16 cellular contexts compared by ENCODE assay signal in genomic region chr20:18304618-18305017, GRCh38. TPM values are rescaled to one million over a fixed set of nuclear protein-coding genes. Genes with fewer than 3 reads are reported as not detected.
DNase-seq lines count a peak whose midpoint lies in the region; ATAC-seq, FAIRE-seq and TF ChIP-seq lines count a peak whose summit lies in the region.
"Had no signal": no experiment of that assay in that cellular context is flagged by ENCODE, and none has a peak within 500 bp of the region (broad histone marks: within the 10 kb centered on the region; RNA-seq: fewer than 3 reads in every experiment).

No MANE protein-coding gene starts in this region.

- H3K9me3 ChIP-seq in HepG2 (ENCODE audit: low read length) (no peaks in the 10 kb centered on the region), right lobe of liver (no peaks in the 10 kb centered on the region), OCI-LY3 (ENCODE audit: insufficient read depth, low read length) (no peaks in the 10 kb centered on the region), Karpas-422 (ENCODE audit: low read length) (no peaks in the 10 kb centered on the region), thyroid gland (no peaks in the 10 kb centered on the region)
- H3K9me3 ChIP-seq: mucosa of descending colon, SJSA1, uterus had no signal

- H3K4me3 ChIP-seq in HepG2 (replicated peaks in 1 of 3; ENCODE audit: insufficient read depth in 1 of 3, low read depth in 2 of 3, low read length in 3 of 3) (no peak overlapping the region), right lobe of liver (no peak overlapping the region), OCI-LY3 (ENCODE audit: low read length) (no peak overlapping the region), epithelial cell of proximal tubule (ENCODE audit: low read depth, low read length) (no peak overlapping the region), Karpas-422 (ENCODE audit: low read length) (no peak overlapping the region), thyroid gland (replicated peaks in 1 of 3) (no peak overlapping the region)
- H3K4me3 ChIP-seq: coronary artery, mucosa of descending colon, SJSA1, uterus had no signal

- TF ChIP-seq RAD21 in HepG2 (CRISPR knock-in tag; IDR thresholded peaks at IDR 0.05) = no peak

- intact Hi-C loops in HepG2 (cut with micrococcal nuclease; ENCODE audit: unreplicated experiment) = no loop called here
- intact Hi-C loops in right lobe of liver (cut with DNase I) = no loop called here
- intact Hi-C loops in thyroid gland (cut with DNase I) = no loop called here

- no peak for DNase-seq in HepG2 (ENCODE audit: low spot score)
- DNase-seq in right lobe of liver = no peak
- DNase-seq in epithelial cell of proximal tubule (ENCODE audit: low read depth) = no peak
- DNase-seq in Karpas-422 = no peak
- DNase-seq in thyroid gland = no peak
- DNase-seq in CD1c-positive myeloid dendritic cell (ENCODE audit: extremely low spot score) = no peak
- DNase-seq: activated CD4-positive, CD25-positive, alpha-beta regulatory T cell; mucosa of descending colon; NCI-H1417; stimulated activated CD4-positive, alpha-beta T cell treated with anti-CD3 and anti-CD28 coated beads, Interleukin-2, amount 100 ng/mL, for 48 hours; uterus had no signal

- H3K9ac ChIP-seq in HepG2 (ENCODE audit: insufficient read depth, low read depth, low read length) = no peak overlapping the region
- no peak overlapping the region for H3K9ac ChIP-seq in OCI-LY3 (ENCODE audit: low read length)
- H3K9ac ChIP-seq in Karpas-422 (ENCODE audit: low read length) = no peak overlapping the region

- CTCF ChIA-PET in HepG2 (lab: Yijun Ruan, JAX; ENCODE audit: low intra/inter-chr PET ratio, low total read pairs) = no interaction called here

- no peak overlapping the region for H3K4me2 ChIP-seq in HepG2 (ENCODE audit: low read depth, low read length)
- H3K4me2 ChIP-seq in OCI-LY3 (ENCODE audit: low read length) = no peak overlapping the region
- no peak overlapping the region for H3K4me2 ChIP-seq in Karpas-422 (ENCODE audit: low read depth, low read length, poor library complexity, severe bottlenecking)

- H2AFZ ChIP-seq in HepG2 (ENCODE audit: low read length) (no peak overlapping the region), OCI-LY3 (ENCODE audit: low read depth, low read length) (no peak overlapping the region), Karpas-422 (ENCODE audit: low read length) (no peak overlapping the region)

- in situ Hi-C loops in HepG2 (cut with HindIII; ENCODE audit: extremely low pct_ligation_motif_present, low pct_unique_long_range_greater_than_20kb) = no loop called here

- TF ChIP-seq POLR2A in HepG2 (IDR thresholded peaks at IDR 0.05; ENCODE audit: insufficient read depth in 1 of 2, low read depth in 2 of 2, low read length in 2 of 2) (no peak), right lobe of liver (IDR thresholded peaks at IDR 0.05) (no peak), thyroid gland (IDR thresholded peaks at IDR 0.05) (no peak)

- H3K4me1 ChIP-seq in HepG2 (ENCODE audit: insufficient read depth, low read length) = no peaks in the 10 kb centered on the region
- H3K4me1 ChIP-seq in right lobe of liver = no peaks in the 10 kb centered on the region
- H3K4me1 ChIP-seq in OCI-LY3 (ENCODE audit: low read length) = no peaks in the 10 kb centered on the region
- H3K4me1 ChIP-seq in Karpas-422 (ENCODE audit: low read length) = peaks cover 5% of the 10 kb centered on the region
- no peaks in the 10 kb centered on the region for H3K4me1 ChIP-seq in thyroid gland
- H3K4me1 ChIP-seq: SJSA1, uterus had no signal

- no peak for TF ChIP-seq EP300 in HepG2 (IDR thresholded peaks at IDR 0.05; ENCODE audit: low read depth in 2 of 2, low read length in 2 of 2)
- no peak for TF ChIP-seq EP300 in HepG2 (CRISPR knock-in tag; IDR thresholded peaks at IDR 0.05; ENCODE audit: borderline replicate concordance)

- no peaks in the 10 kb centered on the region for H3K79me2 ChIP-seq in HepG2 (ENCODE audit: insufficient read depth, low read length)
- no peaks in the 10 kb centered on the region for H3K79me2 ChIP-seq in OCI-LY3 (ENCODE audit: low read length)
- H3K79me2 ChIP-seq in Karpas-422 (ENCODE audit: low read length) = no peaks in the 10 kb centered on the region

- H3K36me3 ChIP-seq in HepG2 (replicated peaks in 1 of 2; ENCODE audit: control insufficient read depth in 1 of 2, insufficient read depth in 2 of 2, low read length in 2 of 2) = peaks cover 4 to 26% of the 10 kb centered on the region in 2 experiments
- peaks cover 0 to 3% (median 0%) of the 10 kb centered on the region in 4 donors for H3K36me3 ChIP-seq in right lobe of liver
- H3K36me3 ChIP-seq in OCI-LY3 (replicated peaks; ENCODE audit: low read depth, low read length) = peaks cover 8% of the 10 kb centered on the region
- H3K36me3 ChIP-seq in Karpas-422 (ENCODE audit: insufficient read depth, low read length) = no peaks in the 10 kb centered on the region
- peaks cover 2 to 3% of the 10 kb centered on the region in 2 donors for H3K36me3 ChIP-seq in thyroid gland
- H3K36me3 ChIP-seq: uterus had no signal

- no peaks in the 10 kb centered on the region for H4K20me1 ChIP-seq in HepG2 (ENCODE audit: insufficient read depth, low read length)
- H4K20me1 ChIP-seq in OCI-LY3 (ENCODE audit: insufficient read depth, low read length) = 0 out of 2 replicates have a peak, but pooled peaks cover 3% of the 10 kb centered on the region
- H4K20me1 ChIP-seq in Karpas-422 (ENCODE audit: insufficient read depth, low read depth, low read length) = no peaks in the 10 kb centered on the region

- no peak for FAIRE-seq in HepG2 (lab: Jason Lieb, UNC)

- no peaks in the 10 kb centered on the region for H3K27me3 ChIP-seq in HepG2 (ENCODE audit: control insufficient read depth in 1 of 2, insufficient read depth in 2 of 2, low read length in 2 of 2)
- no peaks in the 10 kb centered on the region for H3K27me3 ChIP-seq in right lobe of liver
- no peaks in the 10 kb centered on the region for H3K27me3 ChIP-seq in OCI-LY3 (ENCODE audit: low read depth, low read length)
- no peaks in the 10 kb centered on the region for H3K27me3 ChIP-seq in Karpas-422 (ENCODE audit: low read length)
- H3K27me3 ChIP-seq in thyroid gland = no peaks in the 10 kb centered on the region
- H3K27me3 ChIP-seq: SJSA1, uterus had no signal

- ATAC-seq in HepG2 (peak; percentile 69; the same call in 2 of the 3 replicates), right lobe of liver (no peak), GM21723 (IDR thresholded peaks at IDR 0.05; ENCODE audit: unreplicated experiment) (no peak)
- ATAC-seq: mucosa of descending colon; stimulated activated memory B cell treated with anti-CD40 and anti-IgM and Interleukin-4, amounts not matched to agents 10 μg/mL and 1 μg/mL and 100 μg/mL, for 72 hours had no signal

- no TSS peak for BruUV-seq in HepG2 (replicated peaks; lab: Mats Ljungman, UMichigan)

- WGBS in HepG2 (ENCODE audit: low lambda C conversion rate) = 100% methylated on average over 1 of the region's 1 CpG
- WGBS in right lobe of liver (ENCODE audit: insufficient coverage, low coverage, low lambda C conversion rate, missing lambda C conversion rate) = 100% methylated on average over 1 of the region's 1 CpG
- WGBS in thyroid gland, 2 donors = 98 to 100% methylated on average over 1 of the region's 1 CpG

- POLR2A ChIA-PET in HepG2 (lab: Yijun Ruan, JAX) = no interaction called here

- H3K9me2 ChIP-seq in Karpas-422 (replicated peaks; ENCODE audit: insufficient read depth, low read length) = no peaks in the 10 kb centered on the region

- TF ChIP-seq CTCF in HepG2 (CRISPR knock-in tag; IDR thresholded peaks at IDR 0.05) (peak; percentile 30; the same call in 1 of the 2 replicates), right lobe of liver (IDR thresholded peaks at IDR 0.05) (peak in 1 of 4 donors; percentile 5), OCI-LY3 (IDR thresholded peaks at IDR 0.05; ENCODE audit: low read depth, low read length) (peak; percentile 34), epithelial cell of proximal tubule (conservative IDR thresholded peaks at IDR 0.05; ENCODE audit: low read depth, low read length) (peak; percentile 41), thyroid gland (IDR thresholded peaks at IDR 0.05) (no peak)

- H3K27ac ChIP-seq in HepG2 (ENCODE audit: extremely low read length, insufficient read depth, low read length) = no peak overlapping the region
- no peak overlapping the region for H3K27ac ChIP-seq in right lobe of liver
- H3K27ac ChIP-seq in OCI-LY3 (ENCODE audit: low read length) = no peak overlapping the region
- H3K27ac ChIP-seq in Karpas-422 (ENCODE audit: low read length) = no peak overlapping the region
- H3K27ac ChIP-seq in thyroid gland = no peak overlapping the region
- H3K27ac ChIP-seq: coronary artery, SJSA1, uterus had no signal

RNA-seq across cellular contexts. Expression of gene ZNF133, which starts 16.3 kb away (rescaled TPM):
- total RNA-seq in HepG2 (2016; rRNA removed; fragmentation: Illumina TruSeq; extraction: Trizol) = 25.9 and 26.7 TPM in 2 replicates
- 20.4 and 21.1 TPM in 2 replicates for total RNA-seq in HepG2 (2016; cell fraction: cytosol; rRNA removed; fragmentation: Illumina TruSeq; extraction: Trizol; ENCODE audit: low read depth)
- total RNA-seq in HepG2 (2016; cell fraction: insoluble cytoplasmic fraction; rRNA removed; fragmentation: Illumina TruSeq; extraction: Trizol) = 26.5 and 28.9 TPM in 2 replicates
- 14.9 and 18.4 TPM in 2 replicates for total RNA-seq in HepG2 (2016; cell fraction: membrane; rRNA removed; fragmentation: Illumina TruSeq; extraction: Trizol)
- total RNA-seq in HepG2 (2016; cell fraction: nucleus; rRNA removed; fragmentation: Illumina TruSeq; extraction: Trizol) = 34.7 and 40.8 TPM in 2 replicates
- polyA plus RNA-seq in HepG2 (2011; rRNA removed) = 23.5 and 27.2 TPM in 2 replicates
- polyA plus RNA-seq in HepG2 (2011; cell fraction: cytosol; rRNA removed) = 16.3 and 20.3 TPM in 2 replicates
- 66.0 and 71.0 TPM in 2 replicates for polyA plus RNA-seq in HepG2 (2011; cell fraction: nucleus; rRNA removed)
- polyA plus RNA-seq in HepG2 (2012) = 14.2 and 16.6 TPM in 2 replicates
- 2.1 and 2.4 TPM in 2 replicates for polyA plus RNA-seq in HepG2 (2016; cell fraction: cytosol; fragmentation: Illumina TruSeq; extraction: Trizol; ENCODE audit: low read depth)
- polyA plus RNA-seq in HepG2 (2016; cell fraction: insoluble cytoplasmic fraction; fragmentation: Illumina TruSeq; extraction: Trizol; ENCODE audit: low read depth) = 16.5 and 16.7 TPM in 2 replicates
- polyA plus RNA-seq in HepG2 (2016; cell fraction: membrane; fragmentation: Illumina TruSeq; extraction: Trizol; ENCODE audit: low read depth) = 5.2 and 5.4 TPM in 2 replicates
- polyA plus RNA-seq in HepG2 (2016; cell fraction: nucleus; fragmentation: Illumina TruSeq; extraction: Trizol; ENCODE audit: insufficient read depth, low read depth) = 69.3 and 73.3 TPM in 2 replicates
- 7.4 and 27.1 TPM in 2 replicates for polyA minus RNA-seq in HepG2 (2011; rRNA and poly(A)+ RNA removed; ENCODE audit: low replicate concordance)
- 10.5 and 10.6 TPM in 2 replicates for polyA minus RNA-seq in HepG2 (2011; cell fraction: cytosol; rRNA and poly(A)+ RNA removed)
- polyA minus RNA-seq in HepG2 (2011; cell fraction: nucleus; rRNA and poly(A)+ RNA removed) = 25.5 and 34.3 TPM in 2 replicates
- total RNA-seq in right lobe of liver = 1 to 10 TPM; 2.5 to 6.1 (median 4.8) TPM
- 7.7 and 16.1 TPM in 2 replicates for total RNA-seq in epithelial cell of proximal tubule
- 15.2 and 19.5 TPM in 2 replicates for total RNA-seq in Karpas-422 (2014; rRNA removed; shearing (Covaris generic); ENCODE audit: low replicate concordance)
- 10 to 100 TPM; 14.8 to 17.3 (median 15.9) TPM for total RNA-seq in thyroid gland

Comparison
In these comparisons a context has a peak if more than half of its experiments do, and no peak if none do; other contexts are left out.
1. CTCF ChIP-seq: peak in HepG2 (single experiment), OCI-LY3 (single experiment) and epithelial cell of proximal tubule (single experiment); none in thyroid gland (0 of 6).